Comparison of ENCODE assay signal across 28 cellular contexts in the genomic region with DNA sequence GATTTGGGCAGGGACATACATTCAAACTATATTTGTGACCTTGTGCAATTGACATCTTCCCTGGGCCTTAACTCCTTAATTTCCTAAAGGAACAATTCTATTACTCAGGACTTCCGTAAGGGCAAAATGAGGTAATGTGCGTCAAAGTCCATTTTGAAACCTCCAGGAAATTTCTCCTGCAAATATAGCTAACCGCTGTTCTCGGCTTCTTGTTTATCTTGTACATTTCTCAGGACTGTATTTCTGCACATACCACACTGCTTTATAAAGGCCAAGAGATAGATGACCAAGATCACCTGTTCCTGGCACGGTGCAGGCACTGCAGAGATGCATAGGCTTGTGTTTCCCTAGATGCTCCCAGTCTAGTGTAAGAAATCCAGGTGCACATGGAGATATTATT.
DNase-seq lines count a peak whose midpoint lies in the region; ATAC-seq, FAIRE-seq and TF ChIP-seq lines count a peak whose summit lies in the region.
"Had no signal": no experiment of that assay in that cellular context is flagged by ENCODE, and none has a peak within 500 bp of the region (broad histone marks: within the 10 kb centered on the region; RNA-seq: fewer than 3 reads in every experiment).

No MANE protein-coding gene starts in this region.

- FAIRE-seq in D721Med (lab: Jason Lieb, UNC), result no peak
- FAIRE-seq: A204.1, A549 had no signal

- H3K9me3 ChIP-seq in mucosa of descending colon, result no peaks in the 10 kb centered on the region
- H3K9me3 ChIP-seq: A549; BE2C; BLaER1; BLaER1 treated with 17β-estradiol and CSF1 and Interleukin-3, amounts not matched to agents 10 nM and 100 nM; Caco-2 had no signal

- no peak for TF ChIP-seq CTCF in mucosa of descending colon (IDR thresholded peaks at IDR 0.05)
- TF ChIP-seq CTCF in D721Med (IDR thresholded peaks at IDR 0.05; ENCODE audit: insufficient read depth, missing control alignments), result no peak

- intact Hi-C loops in left colon (cut with DNase I, micrococcal nuclease), result no loop called here
- intact Hi-C loops in mucosa of descending colon (cut with DNase I, micrococcal nuclease), result no loop called here

- H3K4me3 ChIP-seq in mucosa of descending colon, result no peak overlapping the region
- H3K4me3 ChIP-seq: A549; BLaER1; BLaER1 treated with 17β-estradiol and CSF1 and Interleukin-3, amounts not matched to agents 10 nM and 100 nM had no signal

- H3K4me1 ChIP-seq in mucosa of descending colon (ENCODE audit: low read depth), result no peaks in the 10 kb centered on the region
- H3K4me1 ChIP-seq: A549, BE2C, Caco-2 had no signal

- ATAC-seq in left colon (peak; percentile 65), mucosa of descending colon (peak; percentile 54), HG03045 (IDR thresholded peaks at IDR 0.05; ENCODE audit: unreplicated experiment) (no peak)
- ATAC-seq: A549; CD8-positive, alpha-beta T cell had no signal

- no peak for DNase-seq in left colon
- no peak for DNase-seq in mucosa of descending colon
- DNase-seq in D721Med (ENCODE audit: insufficient read length, low spot score), result no peak
- DNase-seq: 8988T; ACHN; AML-193; BE2C; C1 segment of cervical spinal cord; Caco-2; Calu3; CD4-positive, alpha-beta memory T cell; CD4-positive, alpha-beta T cell; CD4-positive, CD25-positive, alpha-beta regulatory T cell; CD8-positive, alpha-beta memory T cell; CD8-positive, alpha-beta T cell; COR-L47; DMS 273 treated with DMSO at 0.1 percent for 48 hours; DMS153; DMS53; DMS79; DMS79 treated with DMSO at 0.1 percent for 48 hours; DND-41; EL had no signal

- H3K36me3 ChIP-seq in mucosa of descending colon (ENCODE audit: low read depth), result no peaks in the 10 kb centered on the region
- H3K36me3 ChIP-seq: BE2C; BLaER1; BLaER1 treated with 17β-estradiol and CSF1 and Interleukin-3, amounts not matched to agents 10 nM and 100 nM had no signal
